ENCODE assay signal across 8 cellular contexts in the genomic region with DNA sequence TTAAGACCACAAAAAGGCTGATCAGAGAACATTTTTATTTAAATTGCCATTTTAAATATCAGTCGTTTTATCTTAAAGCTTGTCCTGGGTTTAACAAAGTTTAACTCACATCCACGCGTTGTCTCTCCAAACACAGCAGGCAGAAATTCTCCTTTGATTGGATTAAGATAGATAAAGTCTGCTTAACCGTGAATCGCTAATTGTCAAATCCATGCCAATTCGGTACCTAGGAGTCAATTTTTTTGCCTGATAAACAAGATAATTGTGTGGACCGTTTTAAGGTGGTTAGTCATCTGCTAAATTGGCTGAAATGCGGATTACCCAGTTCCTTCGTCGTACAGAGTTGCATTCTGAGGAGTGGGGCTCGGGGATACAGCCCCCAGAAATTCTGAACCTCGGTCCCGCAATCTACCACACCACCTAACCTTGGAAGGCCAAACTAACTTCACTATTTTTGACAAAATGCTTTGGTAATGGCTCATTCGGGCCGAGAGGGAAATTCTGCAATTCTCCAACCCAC. TPM values are rescaled to one million over a fixed set of nuclear protein-coding genes. Genes with fewer than 3 reads are reported as not detected.
DNase-seq lines count a peak whose midpoint lies in the region; ATAC-seq and TF ChIP-seq lines count a peak whose summit lies in the region.

No MANE protein-coding gene starts in this region.

- DNase-seq in GM23248 = no peak
- DNase-seq in SJCRH30 = no peak
- no peak for DNase-seq in fibroblast of lung (ENCODE audit: low read depth in 2 of 2)
- DNase-seq in psoas muscle = no peak
- DNase-seq in SIG-M5 treated with dmso at 0.1 percent for 504 hours (lab: John Stamatoyannopoulos, UW; ENCODE audit: unreplicated experiment) = no peak
- no peak for DNase-seq in GDM1 (lab: John Stamatoyannopoulos, UW)
- DNase-seq in dermis blood vessel endothelial cell = no peak
- no peak for DNase-seq in DMS79 (lab: John Stamatoyannopoulos, UW)

- H3K79me2 ChIP-seq in GM23248 (ENCODE audit: insufficient read depth) (peaks cover 44% of the 10 kb centered on the region), fibroblast of lung (ENCODE audit: control insufficient read depth, insufficient read depth, low read length) (peaks cover 37% of the 10 kb centered on the region)

- H3K27ac ChIP-seq in GM23248 (peak overlapping the region; percentile 85), SJCRH30 (peak overlapping the region; percentile 95), fibroblast of lung (ENCODE audit: insufficient read depth, low read length) (peak overlapping the region; percentile 99), psoas muscle (peak overlapping the region; percentile 94)

- no peaks in the 10 kb centered on the region for H3K9me3 ChIP-seq in GM23248 (ENCODE audit: low read depth)
- H3K9me3 ChIP-seq in SJCRH30 (replicated peaks) = no peaks in the 10 kb centered on the region
- H3K9me3 ChIP-seq in fibroblast of lung (ENCODE audit: control insufficient read depth, insufficient read depth, low read depth, low read length) = no peaks in the 10 kb centered on the region
- no peaks in the 10 kb centered on the region for H3K9me3 ChIP-seq in psoas muscle

- H2AFZ ChIP-seq in GM23248 = peak overlapping the region; percentile 81
- H2AFZ ChIP-seq in fibroblast of lung (ENCODE audit: low read length) = peak overlapping the region; percentile 90

- peaks cover 24% of the 10 kb centered on the region for H3K4me1 ChIP-seq in GM23248 (ENCODE audit: insufficient read depth)
- H3K4me1 ChIP-seq in SJCRH30 = peaks cover 9% of the 10 kb centered on the region
- peaks cover 2% of the 10 kb centered on the region for H3K4me1 ChIP-seq in fibroblast of lung (ENCODE audit: control insufficient read depth, extremely low read depth, insufficient read depth, low read length)
- peaks cover 30% of the 10 kb centered on the region for H3K4me1 ChIP-seq in psoas muscle

- in situ Hi-C loops in GM23248 (cut with MboI) = no loop called here

- H3K9me2 ChIP-seq in GM23248 (ENCODE audit: insufficient read depth) = no peaks in the 10 kb centered on the region

- H3K36me3 ChIP-seq in GM23248 (ENCODE audit: low read depth) (peaks cover 26% of the 10 kb centered on the region), SJCRH30 (peaks cover 32% of the 10 kb centered on the region), fibroblast of lung (ENCODE audit: control insufficient read depth, insufficient read depth, low read length) (no peaks in the 10 kb centered on the region), psoas muscle (ENCODE audit: insufficient read depth in 1 of 2, low read depth in 1 of 2) (peaks cover 3 to 32% of the 10 kb centered on the region in 2 donors)

- H3K4me3 ChIP-seq in GM23248 (peak overlapping the region; percentile 94), SJCRH30 (peak overlapping the region; percentile 98), fibroblast of lung (replicated peaks in 1 of 4; ENCODE audit: control extremely low read depth in 1 of 4, insufficient read depth in 1 of 4, low read depth in 3 of 4, low read length in 4 of 4) (peak overlapping the region; percentile 88 to 97 (median 92)), psoas muscle (peak overlapping the region; percentile 95)

- H3K27me3 ChIP-seq in GM23248 (replicated peaks; ENCODE audit: insufficient read depth) = no peaks in the 10 kb centered on the region
- H3K27me3 ChIP-seq in SJCRH30 = no peaks in the 10 kb centered on the region
- peaks cover 3% of the 10 kb centered on the region for H3K27me3 ChIP-seq in fibroblast of lung (ENCODE audit: control insufficient read depth, insufficient read depth, low read length)
- peaks cover 0 to 10% (median 0%) of the 10 kb centered on the region in 3 donors for H3K27me3 ChIP-seq in psoas muscle (ENCODE audit: insufficient read depth in 3 of 3, low read length in 2 of 3)

- peak in 2 of 4 donors; percentile 3 for ATAC-seq in psoas muscle

- H3F3A ChIP-seq in GM23248 (ENCODE audit: insufficient read depth) = peaks cover 17% of the 10 kb centered on the region

- H4K20me1 ChIP-seq in GM23248 (ENCODE audit: insufficient read depth) (peaks cover 8% of the 10 kb centered on the region; the same call in 1 of the 2 replicates), fibroblast of lung (ENCODE audit: control insufficient read depth, extremely low read depth, insufficient read depth, low read length) (no peaks in the 10 kb centered on the region)

- 37 to 38% methylated on average over 15 of the region's 15 CpGs for WGBS in GM23248 (ENCODE audit: low coverage in 1 of 2, low lambda C conversion rate in 2 of 2, missing lambda C conversion rate in 2 of 2), 2 experiments
- WGBS in psoas muscle, 3 donors = 47 to 61% (median 54%) methylated on average over 15 of the region's 15 CpGs

- peak overlapping the region; percentile 97 for H3K9ac ChIP-seq in GM23248
- peak overlapping the region; percentile 99 for H3K9ac ChIP-seq in fibroblast of lung (ENCODE audit: insufficient read depth, low read length)

- no peak for TF ChIP-seq CTCF in fibroblast of lung (conservative IDR thresholded peaks at IDR 0.05 in 1 of 2, IDR thresholded peaks at IDR 0.05 in 1 of 2; ENCODE audit: low read depth in 1 of 2, low read length in 2 of 2)
- TF ChIP-seq CTCF in psoas muscle (IDR thresholded peaks at IDR 0.05) = no peak

- peak overlapping the region; percentile 95 for H3K4me2 ChIP-seq in GM23248 (ENCODE audit: unreplicated experiment)
- peak overlapping the region; percentile 88 for H3K4me2 ChIP-seq in fibroblast of lung (ENCODE audit: extremely low read depth, insufficient read depth, low read length)

- intact Hi-C loops in psoas muscle (cut with DNase I) = no loop called here

RNA-seq across cellular contexts. Expression of a gene that starts 0.6 kb away (rescaled TPM):
- total RNA-seq in GM23248 (2014; rRNA removed; shearing (Covaris generic)) = 162 and 249 TPM in 2 replicates
- polyA plus RNA-seq in GM23248 (2016; fragmentation: Nextera tagmentation; extraction: Ambion mirVana) (595 and 602 TPM in 2 replicates), fibroblast of lung (631 and 647 TPM in 2 replicates), psoas muscle (1,000 to 10,000 TPM in 1 of 3 donors, 100 to 1,000 TPM in 2; 664 to 1,021 (median 727) TPM)
- total RNA-seq in SJCRH30 (2014; rRNA removed; shearing (Covaris generic)) = 1,145 and 1,184 TPM in 2 replicates
- total RNA-seq in fibroblast of lung (207 and 256 TPM in 2 replicates), psoas muscle (100 to 1,000 TPM; 451 to 591 (median 525) TPM), dermis blood vessel endothelial cell (250 and 286 TPM in 2 replicates)
- 781 and 796 TPM in 2 replicates for polyA plus RNA-seq in fibroblast of lung (2012)
- polyA minus RNA-seq in fibroblast of lung (ENCODE audit: low replicate concordance) = 73.6 and 84.5 TPM in 2 replicates

RNA-seq across cellular contexts. Expression of a gene that starts 49.0 kb away (rescaled TPM):
- total RNA-seq in GM23248 (2014; rRNA removed; shearing (Covaris generic)) = 50.0 and 53.9 TPM in 2 replicates
- polyA plus RNA-seq in GM23248 (2016; fragmentation: Nextera tagmentation; extraction: Ambion mirVana) = 8.0 and 8.5 TPM in 2 replicates
- total RNA-seq in SJCRH30 (2014; rRNA removed; shearing (Covaris generic)) = 10.5 and 10.9 TPM in 2 replicates
- total RNA-seq in fibroblast of lung = 0.77 and 1.5 TPM in 2 replicates
- 7.4 and 8.7 TPM in 2 replicates for polyA plus RNA-seq in fibroblast of lung
- 14.8 and 15.7 TPM in 2 replicates for polyA plus RNA-seq in fibroblast of lung (2012)
- 2.6 and 3.5 TPM in 2 replicates for polyA minus RNA-seq in fibroblast of lung (ENCODE audit: low replicate concordance)
- total RNA-seq in psoas muscle = under 1 TPM in 3 of 4 donors, not detected in 1; 0.36 to 0.94 (median 0.71) TPM
- under 1 TPM; 0.15 to 0.29 (median 0.17) TPM for polyA plus RNA-seq in psoas muscle
- 0.05 and 0.17 TPM in 2 replicates for total RNA-seq in dermis blood vessel endothelial cell
